In the genomic region with DNA sequence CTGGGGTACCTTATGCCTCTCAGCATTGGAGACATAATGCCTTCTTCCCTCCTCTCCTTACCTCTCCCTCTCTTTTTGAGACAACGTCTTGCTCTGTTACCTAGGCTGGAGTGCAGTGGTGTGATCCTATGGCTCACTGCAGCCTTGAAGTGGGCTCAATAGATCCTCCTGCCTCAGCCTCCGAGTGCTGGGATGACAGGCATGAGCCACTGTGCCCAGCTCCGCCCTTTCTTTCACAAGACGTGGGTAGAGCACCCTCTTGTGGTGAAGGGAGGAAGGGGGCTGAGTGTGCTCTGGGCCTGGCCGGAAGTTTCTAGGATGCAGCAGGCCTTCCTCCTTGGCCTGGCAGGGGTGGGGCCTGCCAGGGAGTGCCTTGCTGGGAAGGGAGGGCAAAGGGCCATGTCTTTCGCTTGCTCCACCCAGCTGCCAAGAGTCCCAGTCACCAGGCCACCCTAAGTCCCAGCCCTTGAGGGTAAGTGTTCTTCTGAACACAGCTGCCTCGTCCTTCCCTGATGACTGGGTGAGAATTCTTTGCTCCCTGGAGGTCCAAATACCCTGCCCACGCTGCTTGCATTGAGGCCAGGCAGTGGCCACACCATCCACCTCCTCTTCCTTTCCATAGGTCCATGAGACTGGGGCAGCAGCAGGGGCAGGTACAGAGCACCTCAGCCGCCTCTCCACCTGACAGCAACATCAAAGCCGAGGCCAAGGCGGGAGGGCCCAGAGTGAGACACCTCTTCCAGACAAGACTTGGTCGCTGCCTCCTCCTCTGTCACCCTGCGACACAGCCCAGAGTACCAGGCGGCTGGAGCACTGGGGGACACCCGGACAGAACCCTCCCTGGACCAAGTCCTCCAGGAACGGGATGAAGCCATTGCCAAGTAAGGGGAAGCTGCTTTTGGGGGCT, we compare ENCODE assay signal across 8 cellular contexts. TPM values are rescaled to one million over a fixed set of nuclear protein-coding genes. Genes with fewer than 3 reads are reported as not detected.
DNase-seq lines count a peak whose midpoint lies in the region; ATAC-seq and TF ChIP-seq lines count a peak whose summit lies in the region.

No MANE protein-coding gene starts in this region.

- H3K36me3 Mint-ChIP-seq in endothelial cell (ENCODE audit: low read depth, unreplicated experiment) = no peaks in the 10 kb centered on the region

- H3K27ac Mint-ChIP-seq in endothelial cell (ENCODE audit: unreplicated experiment) = no peak overlapping the region

- H3K4me3 Mint-ChIP-seq in endothelial cell (ENCODE audit: unreplicated experiment) = no peak overlapping the region

- peak; percentile 99 for DNase-seq in A172 (ENCODE audit: low spot score)
- peak in 75 of 76 experiments; percentile 36 to 93 (median 81) for DNase-seq in HUDEP-2 (lab: John Stamatoyannopoulos, UW; ENCODE audit: unreplicated experiment in 76 of 76)
- DNase-seq in NOMO-1 (lab: John Stamatoyannopoulos, UW; ENCODE audit: unreplicated experiment in 2 of 2) = peak; percentile 99 to 100
- peak; percentile 57 to 65 for DNase-seq in activated CD8-positive, alpha-beta memory T cell treated with anti-CD3 and anti-CD28 coated beads for 1 hour (ENCODE audit: extremely low read depth in 1 of 2, low read depth in 1 of 2)
- DNase-seq in endothelial cell (ENCODE audit: low spot score) = peak; percentile 79
- peak; percentile 91 for DNase-seq in myocyte (ENCODE audit: low read depth)
- DNase-seq in stimulated activated naive CD4-positive, alpha-beta T cell treated with Interleukin-2 at 50 U/mL for 16 hours (lab: John Stamatoyannopoulos, UW) = peak; percentile 74

- ATAC-seq in GM18861 (IDR thresholded peaks at IDR 0.05; ENCODE audit: unreplicated experiment) = peak; percentile 44

- peak; percentile 68 for TF ChIP-seq CTCF in endothelial cell (IDR thresholded peaks at IDR 0.05; ENCODE audit: unreplicated experiment)

- peaks cover 4% of the 10 kb centered on the region for H3K4me1 Mint-ChIP-seq in endothelial cell (ENCODE audit: unreplicated experiment)

- peaks cover 3% of the 10 kb centered on the region for H3K27me3 Mint-ChIP-seq in endothelial cell (ENCODE audit: unreplicated experiment)

- H3K9me3 Mint-ChIP-seq in endothelial cell (ENCODE audit: unreplicated experiment) = no peaks in the 10 kb centered on the region

RNA-seq across cellular contexts. Expression of a gene that starts 3.7 kb away (rescaled TPM):
- total RNA-seq in A172 (2014; rRNA removed; shearing (Covaris generic)) = 35.9 and 46.9 TPM in 2 replicates
- total RNA-seq in endothelial cell (ENCODE audit: unreplicated experiment) (16.4 TPM), myocyte (11.7 and 16.4 TPM in 2 replicates)
- 17.1 TPM for polyA plus RNA-seq in myocyte (2012)

RNA-seq across cellular contexts. Expression of a gene that starts 15.4 kb away (rescaled TPM):
- 18.6 and 30.2 TPM in 2 replicates for total RNA-seq in A172 (2014; rRNA removed; shearing (Covaris generic))
- total RNA-seq in endothelial cell (ENCODE audit: unreplicated experiment) (13.2 TPM), myocyte (19.3 and 21.6 TPM in 2 replicates)
- polyA plus RNA-seq in myocyte (2012) = 11.2 TPM

RNA-seq across cellular contexts. Expression of a gene that starts 35.2 kb away (rescaled TPM):
- not detected in 2 replicates for total RNA-seq in A172 (2014; rRNA removed; shearing (Covaris generic))
- total RNA-seq in endothelial cell (ENCODE audit: unreplicated experiment) = 0.36 TPM
- total RNA-seq in myocyte = not detected in 2 replicates
- not detected for polyA plus RNA-seq in myocyte (2012)

RNA-seq across cellular contexts. Expression of a gene that starts 51.5 kb away (rescaled TPM):
- total RNA-seq in A172 (2014; rRNA removed; shearing (Covaris generic)) = 129 and 138 TPM in 2 replicates
- total RNA-seq in endothelial cell (ENCODE audit: unreplicated experiment) (50.6 TPM), myocyte (79.6 and 81.0 TPM in 2 replicates)
- polyA plus RNA-seq in myocyte (2012) = 126 TPM

RNA-seq across cellular contexts. Expression of a gene that starts 51.6 kb away (rescaled TPM):
- 1.4 and 2.5 TPM in 2 replicates for total RNA-seq in A172 (2014; rRNA removed; shearing (Covaris generic))
- total RNA-seq in endothelial cell (ENCODE audit: unreplicated experiment) (10.3 TPM), myocyte (4.9 and 6.1 TPM in 2 replicates)
- polyA plus RNA-seq in myocyte (2012) = 16.8 TPM

Comparison
In these comparisons a context has a peak if more than half of its experiments do, and no peak if none do; other contexts are left out.
1. Peak in every context shown above with its lines: DNase-seq and ATAC-seq.